Comparison of ENCODE assay signal across 8 cellular contexts in genomic region chr10:22003111-22003963, GRCh38. TPM values are rescaled to one million over a fixed set of nuclear protein-coding genes. Genes with fewer than 3 reads are reported as not detected.
DNase-seq lines count a peak whose midpoint lies in the region; ATAC-seq and TF ChIP-seq lines count a peak whose summit lies in the region.

Gene DNAJC1, minus strand, starts transcription at chr10:22003730. Its CDS starts 296 bp downstream, at chr10:22003434.

- H3K9me2 ChIP-seq in SK-N-SH = no peaks in the 10 kb centered on the region

- H3K4me1 ChIP-seq in SK-N-SH (ENCODE audit: control insufficient read depth in 1 of 2, insufficient read depth in 2 of 2, low read depth in 1 of 2, low read length in 1 of 2) (peaks cover 0 to 9% of the 10 kb centered on the region in 2 experiments; a peak in 2 of 4 replicates), suprapubic skin (peaks cover 19% of the 10 kb centered on the region)

- H3K4me3 ChIP-seq in GM08714 (ENCODE audit: low read length) = peak within 1 kb of the TSS; percentile 97
- peak within 1 kb of the TSS; percentile 87 to 94 for H3K4me3 ChIP-seq in SK-N-SH (ENCODE audit: low read depth in 2 of 2, low read length in 1 of 2)
- peak within 1 kb of the TSS; percentile 86 for H3K4me3 ChIP-seq in suprapubic skin

- POLR2A ChIA-PET in SK-N-SH (lab: Yijun Ruan, JAX) = interaction anchor here (1.5 to 2.1 kb wide), 3 partner anchors 226 to 507 kb away, joined by 3 to 12 read pairs (median 7); partner anchors contain the start of gene COMMD3

- TF ChIP-seq RAD21 in SK-N-SH (IDR thresholded peaks at IDR 0.05; ENCODE audit: low read length) = 0 out of 2 replicates have a peak, but pooled peaks have one; percentile 1

- H3K4me2 ChIP-seq in SK-N-SH = peak within 1 kb of the TSS; percentile 98

- H3F3A ChIP-seq in SK-N-SH (replicated peaks; ENCODE audit: insufficient read depth) = peaks cover 5% of the 10 kb centered on the region

- H3K9me3 ChIP-seq in SK-N-SH = peaks cover 7% of the 10 kb centered on the region; the same call in 1 of the 2 replicates
- H3K9me3 ChIP-seq in suprapubic skin = no peaks in the 10 kb centered on the region

- TF ChIP-seq POLR2A in suprapubic skin (IDR thresholded peaks at IDR 0.05) = peak in 1 of 2 donors; percentile 60

- H3K36me3 ChIP-seq in SK-N-SH (replicated peaks in 1 of 2; ENCODE audit: control insufficient read depth in 1 of 2, insufficient read depth in 2 of 2, low read length in 1 of 2) (no peaks in the 10 kb centered on the region), suprapubic skin (no peaks in the 10 kb centered on the region)

- peak within 1 kb of the TSS; percentile 76 for H3K9ac ChIP-seq in SK-N-SH

- CTCF ChIA-PET in SK-N-SH (lab: Yijun Ruan, JAX) = interaction anchor here (0.6 to 3.0 kb wide), 11 partner anchors 10 to 1528 kb away, joined by 3 to 22 read pairs (median 4); partner anchors contain the start of gene COMMD3

- peak; percentile 96 for ATAC-seq in HG02588 (IDR thresholded peaks at IDR 0.05; ENCODE audit: unreplicated experiment)

- DNase-seq in NCI-H1048 (lab: John Stamatoyannopoulos, UW) = peak; percentile 88
- DNase-seq in SK-N-SH = peak; percentile 95
- peak; percentile 98 for DNase-seq in activated naive CD4-positive, alpha-beta T cell treated with anti-CD3 and anti-CD28 coated beads, Interleukin-2, amount 50 U/mL, for 16 hours
- peak; percentile 94 for DNase-seq in germinal center (ENCODE audit: low spot score)
- peak; percentile 57 to 99 (median 96) for DNase-seq in nucleus accumbens (lab: John Stamatoyannopoulos, UW)
- peak; percentile 99 for DNase-seq in suprapubic skin (ENCODE audit: low spot score in 2 of 2)

- H2AFZ ChIP-seq in SK-N-SH (ENCODE audit: low read depth) = peak within 1 kb of the TSS; percentile 99

- TF ChIP-seq CTCF in SK-N-SH (IDR thresholded peaks at IDR 0.05) (no peak), suprapubic skin (IDR thresholded peaks at IDR 0.05) (peak in 1 of 2 donors; percentile 14)

- H4K20me1 ChIP-seq in SK-N-SH (ENCODE audit: insufficient read depth) = no peaks in the 10 kb centered on the region

- TF ChIP-seq EP300 in SK-N-SH (IDR thresholded peaks at IDR 0.05; ENCODE audit: borderline replicate concordance in 1 of 2, low read depth in 1 of 2, low read length in 1 of 2) (no peak), suprapubic skin (IDR thresholded peaks at IDR 0.05) (no peak)

- H3K27ac ChIP-seq in SK-N-SH (ENCODE audit: low read depth in 2 of 2, low read length in 1 of 2) = peak within 1 kb of the TSS; percentile 74 to 91
- peak within 1 kb of the TSS; percentile 97 for H3K27ac ChIP-seq in suprapubic skin

- no peaks in the 10 kb centered on the region for H3K27me3 ChIP-seq in SK-N-SH (ENCODE audit: insufficient read depth)
- H3K27me3 ChIP-seq in suprapubic skin = no peaks in the 10 kb centered on the region

- WGBS in SK-N-SH (ENCODE audit: low lambda C conversion rate) = 2% methylated on average over 29 of the region's 88 CpGs
- 0% methylated on average over 8 of the region's 88 CpGs for WGBS in suprapubic skin

- peaks cover 36% of the 10 kb centered on the region for H3K79me2 ChIP-seq in SK-N-SH (ENCODE audit: insufficient read depth)

TF ChIP-seq in SK-N-SH, 30 proteins besides CTCF, POLR2A, EP300 and RAD21:
- peak; percentile 45 for TF ChIP-seq CHD2 (IDR thresholded peaks at IDR 0.05; ENCODE audit: low read length, partially characterized antibody)
- peak; percentile 7; the same call in 1 of the 2 replicates for TF ChIP-seq REST (IDR thresholded peaks at IDR 0.05; ENCODE audit: low read depth, low read length)
- TF ChIP-seq POLR2AphosphoS5 (IDR thresholded peaks at IDR 0.05; ENCODE audit: low read depth, low read length) = peak; percentile 61
- TF ChIP-seq YY1 (IDR thresholded peaks at IDR 0.05; ENCODE audit: low read depth) = no peak
- TF ChIP-seq NRF1 (IDR thresholded peaks at IDR 0.05; ENCODE audit: low read depth, low read length) = peak; percentile 38; the same call in 1 of the 2 replicates
- TF ChIP-seq NFIC (IDR thresholded peaks at IDR 0.05; ENCODE audit: borderline replicate concordance) = no peak
- TF ChIP-seq RFX5 (IDR thresholded peaks at IDR 0.05; ENCODE audit: low read length) = peak; percentile 97
- peak; percentile 97 for TF ChIP-seq MXI1 (IDR thresholded peaks at IDR 0.05; ENCODE audit: low read depth, low read length)
- TF ChIP-seq GABPA (IDR thresholded peaks at IDR 0.05; ENCODE audit: low read depth) = peak; percentile 51; the same call in 1 of the 2 replicates
- peak; percentile 46 for TF ChIP-seq TAF1 (IDR thresholded peaks at IDR 0.05; ENCODE audit: borderline replicate concordance, low read depth, low read length)
- peak; percentile 61 for TF ChIP-seq PBX3 (IDR thresholded peaks at IDR 0.05)
- peak; percentile 60 for TF ChIP-seq ELF1 (IDR thresholded peaks at IDR 0.05)
- no peak for TF ChIP-seq TCF12 (IDR thresholded peaks at IDR 0.05)
- peak; percentile 18; the same call in 1 of the 2 replicates for TF ChIP-seq SIN3A (IDR thresholded peaks at IDR 0.05; ENCODE audit: borderline replicate concordance, low read depth, low read length)

RNA-seq across cellular contexts. Expression of gene DNAJC1, which starts in this region (rescaled TPM):
- polyA plus RNA-seq in SK-N-SH (2012; rRNA removed) = 8.0 and 9.3 TPM in 2 replicates
- polyA plus RNA-seq in SK-N-SH (2012; cell fraction: cytosol; rRNA removed) = 9.1 and 10.4 TPM in 2 replicates
- polyA plus RNA-seq in SK-N-SH (2012; cell fraction: nucleus; rRNA removed) = 5.1 and 9.5 TPM in 2 replicates
- total RNA-seq in suprapubic skin = 10 to 100 TPM; 30.6 to 70.0 (median 61.0) TPM

Comparison
In these comparisons a context has a peak if more than half of its experiments do, and no peak if none do; other contexts are left out.
1. Peak in every context shown above with its lines: DNase-seq, ATAC-seq, H3K4me3 ChIP-seq and H3K27ac ChIP-seq.